2 cellular contexts compared by ENCODE assay signal in the genomic region with DNA sequence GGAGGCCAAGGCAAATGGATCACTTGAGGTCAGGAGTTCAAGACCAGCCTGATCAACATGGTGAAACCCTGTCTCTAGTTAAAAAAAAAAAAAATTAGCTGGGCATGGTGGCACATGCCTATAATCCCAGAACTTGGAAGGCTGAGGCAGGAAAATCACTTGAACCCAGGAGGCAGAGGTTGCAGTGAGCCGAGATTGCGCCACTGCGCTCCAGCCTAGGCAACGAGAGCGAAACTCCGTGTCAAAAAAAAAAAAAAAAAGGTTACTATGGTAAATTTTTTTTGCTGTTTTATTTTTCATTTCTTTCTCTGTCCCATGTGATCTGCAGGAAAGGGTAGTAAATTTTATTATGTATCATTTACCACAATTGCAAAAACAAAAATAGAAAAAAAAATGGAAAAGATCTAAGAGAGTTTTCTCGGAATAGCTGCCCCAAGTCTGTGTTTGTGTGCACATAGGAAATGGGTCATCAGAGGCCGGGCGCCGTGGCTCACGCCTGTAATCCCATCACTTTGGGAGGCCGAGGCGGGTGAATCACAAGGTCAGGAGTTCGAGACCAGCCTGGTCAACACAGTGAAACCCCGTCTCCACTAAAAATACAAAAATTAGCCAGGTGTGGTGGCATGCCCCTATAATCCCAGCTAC. TPM values are rescaled to one million over a fixed set of nuclear protein-coding genes. Genes with fewer than 3 reads are reported as not detected.
"Had no signal": no experiment of that assay in that cellular context is flagged by ENCODE, and none has a peak within 500 bp of the region (broad histone marks: within the 10 kb centered on the region; RNA-seq: fewer than 3 reads in every experiment).

No MANE protein-coding gene starts in this region.

RNA-seq across cellular contexts. Expression of a gene that starts 58.6 kb away (rescaled TPM):
- total RNA-seq: M059J, PC-9 had no signal
